Comparison of ENCODE assay signal across 8 cellular contexts in genomic region chr6:30914076-30914853, GRCh38. TPM values are rescaled to one million over a fixed set of nuclear protein-coding genes. Genes with fewer than 3 reads are reported as not detected.
A peak's percentile ranks its signal among the peaks of the same experiment; 100 is the strongest.
DNase-seq lines count a peak whose midpoint lies in the region; ATAC-seq and TF ChIP-seq lines count a peak whose summit lies in the region.

TSS of gene VARS2 (plus strand) at chr6:30914238. CDS start at chr6:30914837, 599 bp downstream.

- H3K9me3 Mint-ChIP-seq in activated T-helper 2 cell treated with anti-CD3 and anti-CD28 coated beads, Interferon-gamma antibody, Interleukin-2, Interleukin-4, amounts not matched to agents 10 μg/mL and 5 μg/mL and 100 μg/mL, durations not matched to agents 14 hours and 24 hours and 36 hours = no peaks in the 10 kb centered on the region
- no peaks in the 10 kb centered on the region for H3K9me3 Mint-ChIP-seq in nephron progenitor cell

- H3K27ac ChIP-seq in stomach = peak within 1 kb of the TSS; percentile 87 to 95 (median 94)

- no peaks in the 10 kb centered on the region for H3K27me3 ChIP-seq in stomach

- H3K4me1 Mint-ChIP-seq in activated T-helper 2 cell treated with anti-CD3 and anti-CD28 coated beads, Interferon-gamma antibody, Interleukin-2, Interleukin-4, amounts not matched to agents 10 μg/mL and 5 μg/mL and 100 μg/mL, durations not matched to agents 14 hours and 24 hours and 36 hours (ENCODE audit: low read depth) = peaks cover 16% of the 10 kb centered on the region
- H3K4me1 Mint-ChIP-seq in nephron progenitor cell = peaks cover 48% of the 10 kb centered on the region

- no peak for TF ChIP-seq EP300 in stomach (IDR thresholded peaks at IDR 0.05)

- no peaks in the 10 kb centered on the region for H3K9me3 ChIP-seq in stomach

- intact Hi-C loops in activated T-helper 2 cell treated with anti-CD3 and anti-CD28 coated beads, Interferon-gamma antibody, Interleukin-2, Interleukin-4, amounts not matched to agents 10 μg/mL and 5 μg/mL and 100 μg/mL, durations not matched to agents 14 hours and 24 hours and 36 hours (cut with micrococcal nuclease) = loop anchor here (2.0 kb wide), 2 partner anchors 165 to 173 kb away; no protein-coding TSS in a partner anchor
- intact Hi-C loops in stomach (cut with DNase I; ENCODE audit: low total_unique reads) = no loop called here

- H3K36me3 Mint-ChIP-seq in activated T-helper 2 cell treated with anti-CD3 and anti-CD28 coated beads, Interferon-gamma antibody, Interleukin-2, Interleukin-4, amounts not matched to agents 10 μg/mL and 5 μg/mL and 100 μg/mL, durations not matched to agents 14 hours and 24 hours and 36 hours (ENCODE audit: low read depth) = peaks cover 65% of the 10 kb centered on the region
- peaks cover 52% of the 10 kb centered on the region for H3K36me3 Mint-ChIP-seq in nephron progenitor cell (ENCODE audit: low read depth)

- peak within 1 kb of the TSS; percentile 97 for H3K4me3 Mint-ChIP-seq in activated T-helper 2 cell treated with anti-CD3 and anti-CD28 coated beads, Interferon-gamma antibody, Interleukin-2, Interleukin-4, amounts not matched to agents 10 μg/mL and 5 μg/mL and 100 μg/mL, durations not matched to agents 14 hours and 24 hours and 36 hours (ENCODE audit: low read depth)
- peak within 1 kb of the TSS; percentile 86 for H3K4me3 Mint-ChIP-seq in nephron progenitor cell

- TF ChIP-seq CTCF in fibroblast of pulmonary artery (IDR thresholded peaks at IDR 0.05; ENCODE audit: low read length, missing control alignments) (peak; percentile 29), nephron progenitor cell (IDR thresholded peaks at IDR 0.05) (no peak), stomach (IDR thresholded peaks at IDR 0.05) (peak in 4 of 7 experiments; percentile 13 to 61 (median 25))

- peaks cover 25 to 45% (median 35%) of the 10 kb centered on the region in 4 donors for H3K4me1 ChIP-seq in stomach

- H3K27ac Mint-ChIP-seq in activated T-helper 2 cell treated with anti-CD3 and anti-CD28 coated beads, Interferon-gamma antibody, Interleukin-2, Interleukin-4, amounts not matched to agents 10 μg/mL and 5 μg/mL and 100 μg/mL, durations not matched to agents 14 hours and 24 hours and 36 hours = peak within 1 kb of the TSS; percentile 88
- peak within 1 kb of the TSS; percentile 74 for H3K27ac Mint-ChIP-seq in nephron progenitor cell

- peaks cover 31 to 66% (median 60%) of the 10 kb centered on the region in 4 donors for H3K36me3 ChIP-seq in stomach

- H3K4me3 ChIP-seq in fibroblast of pulmonary artery (replicated peaks; ENCODE audit: low read depth, low read length) (peak within 1 kb of the TSS; percentile 58), stomach (peak within 1 kb of the TSS; percentile 56 to 68 (median 58))

- ATAC-seq in GM21786 (IDR thresholded peaks at IDR 0.05; ENCODE audit: unreplicated experiment) = peak; percentile 90

- H3K27me3 Mint-ChIP-seq in activated T-helper 2 cell treated with anti-CD3 and anti-CD28 coated beads, Interferon-gamma antibody, Interleukin-2, Interleukin-4, amounts not matched to agents 10 μg/mL and 5 μg/mL and 100 μg/mL, durations not matched to agents 14 hours and 24 hours and 36 hours (ENCODE audit: low read depth) = no peaks in the 10 kb centered on the region
- peaks cover 2% of the 10 kb centered on the region for H3K27me3 Mint-ChIP-seq in nephron progenitor cell (ENCODE audit: low read depth, poor library complexity)

- peak in 1 of 4 donors; percentile 31 for TF ChIP-seq POLR2A in stomach (IDR thresholded peaks at IDR 0.05)

- WGBS in stomach, 5 donors = 0 to 2% (median 1%) methylated on average over 30 to 52 of the region's 52 CpGs

- DNase-seq in EH (ENCODE audit: low read depth) (peak; percentile 93), LHCN-M2 (ENCODE audit: low read depth) (peak; percentile 89), RPMI8226 (peak; percentile 95), fibroblast of pulmonary artery (ENCODE audit: low read depth) (peak; percentile 94), nephron progenitor cell (peak; percentile 92), stomach (peak; percentile 94)
- DNase-seq in activated T-helper 2 cell treated with anti-CD3 and anti-CD28 coated beads, Interferon-gamma antibody, Interleukin-2, Interleukin-4, amounts not matched to agents 10 μg/mL and 5 μg/mL and 100 μg/mL, durations not matched to agents 14 hours and 24 hours and 36 hours (ENCODE audit: low spot score) = peak; percentile 87

RNA-seq across cellular contexts. Expression of gene VARS2, which starts in this region (rescaled TPM):
- total RNA-seq in LHCN-M2 (2014; rRNA removed) = 21.9 and 26.5 TPM in 2 replicates
- 17.5 TPM for polyA plus RNA-seq in LHCN-M2 (2012)
- total RNA-seq in activated T-helper 2 cell treated with anti-CD3 and anti-CD28 coated beads, Interferon-gamma antibody, Interleukin-2, Interleukin-4, amounts not matched to agents 10 μg/mL and 5 μg/mL and 100 μg/mL, durations not matched to agents 14 hours and 24 hours and 36 hours = 67.0 and 75.0 TPM in 2 replicates
- total RNA-seq in stomach = 10 to 100 TPM in 4 of 5 donors, 1 to 10 TPM in 1; 1.2 to 61.6 (median 22.7) TPM
- 10 to 100 TPM; 17.9 to 21.8 (median 18.5) TPM for polyA plus RNA-seq in stomach

Comparison
In these comparisons a context has a peak if more than half of its experiments do, and no peak if none do; other contexts are left out.
1. Peak in every context shown above with its lines: DNase-seq, ATAC-seq, H3K4me3 ChIP-seq and H3K27ac ChIP-seq.